8 cellular contexts compared by ENCODE assay signal in genomic region chr2:65129613-65130439, GRCh38. TPM values are rescaled to one million over a fixed set of nuclear protein-coding genes. Genes with fewer than 3 reads are reported as not detected.
DNase-seq lines count a peak whose midpoint lies in the region; ATAC-seq and TF ChIP-seq lines count a peak whose summit lies in the region.

Gene RAB1A, minus strand, starts transcription at chr2:65130106. Its CDS starts 191 bp downstream, at chr2:65129915.

- H3K27me3 Mint-ChIP-seq in T-helper 17 cell, result no peaks in the 10 kb centered on the region

- H3K27me3 ChIP-seq in left ventricle myocardium inferior (ENCODE audit: low read depth) (no peaks in the 10 kb centered on the region), prostate gland (replicated peaks; ENCODE audit: insufficient read depth) (no peaks in the 10 kb centered on the region)

- H3K4me1 ChIP-seq in left ventricle myocardium inferior, result peaks cover 63% of the 10 kb centered on the region
- H3K4me1 ChIP-seq in prostate gland (replicated peaks), result no peaks in the 10 kb centered on the region
- H3K4me1 ChIP-seq in urinary bladder (ENCODE audit: insufficient read depth), result peaks cover 1% of the 10 kb centered on the region

- WGBS in prostate gland, result under 1% methylated on average over 52 of the region's 73 CpGs
- WGBS in urinary bladder, result under 1% methylated on average over 73 of the region's 73 CpGs

- intact Hi-C loops in left ventricle myocardium inferior (cut with micrococcal nuclease), result loop anchor here (5.0 kb wide), 1 partner anchor 58 kb away; no protein-coding TSS in a partner anchor
- intact Hi-C loops in prostate gland (cut with DNase I), result loop anchor here (5.0 kb wide), 3 partner anchors 58 to 143 kb away; partner anchors contain the start of genes CEP68 and SLC1A4

- H3K27ac ChIP-seq in left ventricle myocardium inferior (replicated peaks), result peak within 1 kb of the TSS; percentile 97
- H3K27ac ChIP-seq in prostate gland, result peak within 1 kb of the TSS; percentile 97
- H3K27ac ChIP-seq in urinary bladder (ENCODE audit: low read depth), result peak within 1 kb of the TSS; percentile 98

- H3K36me3 ChIP-seq in left ventricle myocardium inferior, result no peaks in the 10 kb centered on the region
- no peaks in the 10 kb centered on the region for H3K36me3 ChIP-seq in prostate gland
- no peaks in the 10 kb centered on the region for H3K36me3 ChIP-seq in urinary bladder (ENCODE audit: insufficient read depth)

- peaks cover 23% of the 10 kb centered on the region for H3K4me1 Mint-ChIP-seq in T-helper 17 cell

- TF ChIP-seq CTCF in left ventricle myocardium inferior (IDR thresholded peaks at IDR 0.05; ENCODE audit: borderline replicate concordance) (peak; percentile 61), prostate gland (IDR thresholded peaks at IDR 0.05) (peak in 3 of 4 experiments; percentile 59 to 86 (median 64))

- peak within 1 kb of the TSS; percentile 99 for H3K27ac Mint-ChIP-seq in T-helper 17 cell

- DNase-seq in NCI-H1694 treated with DMSO at 0.1 percent for 48 hours (lab: John Stamatoyannopoulos, UW), result peak; percentile 98
- peak; percentile 95 to 99 (median 99) for DNase-seq in T-helper 17 cell
- DNase-seq in amygdala (lab: John Stamatoyannopoulos, UW), result peak; percentile 66 to 100 (median 99)
- DNase-seq in left ventricle myocardium inferior, result peak; percentile 100
- DNase-seq in prostate gland (ENCODE audit: low spot score), result peak; percentile 99

- peak within 1 kb of the TSS; percentile 100 for H3K4me3 Mint-ChIP-seq in T-helper 17 cell

- peaks cover 3% of the 10 kb centered on the region for H3K36me3 Mint-ChIP-seq in T-helper 17 cell (ENCODE audit: low read depth)

- peak; percentile 92 for TF ChIP-seq POLR2A in prostate gland (IDR thresholded peaks at IDR 0.05)

- H3K4me3 ChIP-seq in left ventricle myocardium inferior (peak within 1 kb of the TSS; percentile 93), prostate gland (peak within 1 kb of the TSS; percentile 85 to 95), urinary bladder (ENCODE audit: low read depth, low read length) (peak within 1 kb of the TSS; percentile 89)

- ATAC-seq in GM18498 (IDR thresholded peaks at IDR 0.05; ENCODE audit: unreplicated experiment) (peak; percentile 95), HG02938 (IDR thresholded peaks at IDR 0.05; ENCODE audit: unreplicated experiment) (peak; percentile 94), T-helper 17 cell (peak; percentile 93)

- H3K9me3 ChIP-seq in T-helper 17 cell (ENCODE audit: control insufficient read depth, low read length, poor library complexity, severe bottlenecking) (peaks cover 2% of the 10 kb centered on the region), left ventricle myocardium inferior (replicated peaks) (no peaks in the 10 kb centered on the region), prostate gland (no peaks in the 10 kb centered on the region)

RNA-seq across cellular contexts. Expression of gene RAB1A, which starts in this region (rescaled TPM):
- total RNA-seq in T-helper 17 cell (10 to 100 TPM; 65.2 to 78.1 TPM), left ventricle myocardium inferior (115 TPM), prostate gland (10 to 100 TPM; 50.3 to 67.6 TPM), urinary bladder (140 TPM)
- 130 TPM for polyA plus RNA-seq in urinary bladder

Comparison
In these comparisons a context has a peak if more than half of its experiments do, and no peak if none do; other contexts are left out.
1. Peak in every context shown above with its lines: DNase-seq, ATAC-seq, H3K4me3 ChIP-seq and H3K27ac ChIP-seq.